20 cellular contexts compared by ENCODE assay signal in genomic region chr17:69030145-69030544, GRCh38. TPM values are rescaled to one million over a fixed set of nuclear protein-coding genes. Genes with fewer than 3 reads are reported as not detected.
"Had no signal": no experiment of that assay in that cellular context is flagged by ENCODE, and none has a peak within 500 bp of the region (broad histone marks: within the 10 kb centered on the region; RNA-seq: fewer than 3 reads in every experiment).

No MANE protein-coding gene starts in this region.

- H3K4me1 Mint-ChIP-seq: activated CD4-positive, alpha-beta T cell treated with anti-CD3 and anti-CD28 coated beads, Interleukin-2, amount 10 ng/mL, durations not matched to agents 24 days and 14 days; activated naive CD4-positive, alpha-beta T cell treated with anti-CD3 and anti-CD28 coated beads, Interleukin-2, amount 10 ng/mL, durations not matched to agents 7 days and 5 days; activated naive CD8-positive, alpha-beta T cell treated with anti-CD3 and anti-CD28 coated beads, Interleukin-2, amount 50 U/mL, for 24 hours; naive B cell had no signal

- H3K27me3 Mint-ChIP-seq: activated naive CD4-positive, alpha-beta T cell treated with anti-CD3 and anti-CD28 coated beads, Interleukin-2, amount 10 ng/mL, durations not matched to agents 7 days and 5 days; activated naive CD8-positive, alpha-beta T cell treated with anti-CD3 and anti-CD28 coated beads, Interleukin-2, amount 50 U/mL, for 24 hours had no signal

- H3K4me1 ChIP-seq: gastroesophageal sphincter, left lung, prostate gland, right atrium auricular region had no signal

- H3K27ac Mint-ChIP-seq: activated CD4-positive, alpha-beta T cell treated with anti-CD3 and anti-CD28 coated beads, Interleukin-2, amount 10 ng/mL, durations not matched to agents 24 days and 14 days; activated CD8-positive, alpha-beta T cell treated with anti-CD3 and anti-CD28 coated beads for 36 hours; activated naive CD4-positive, alpha-beta T cell treated with anti-CD3 and anti-CD28 coated beads, Interleukin-2, amount 10 ng/mL, durations not matched to agents 7 days and 5 days; activated naive CD8-positive, alpha-beta T cell treated with anti-CD3 and anti-CD28 coated beads, Interleukin-2, amount 50 U/mL, for 24 hours; activated T-cell treated with anti-CD3 and anti-CD28 coated beads, Interleukin-2, amount 50 U/mL, for 24 hours; naive B cell had no signal

- H3K9ac ChIP-seq: neural progenitor cell had no signal

- H3K9me3 ChIP-seq: gastroesophageal sphincter, heart left ventricle, left lung, mucosa of descending colon, prostate gland, right atrium auricular region had no signal

- H3K27me3 ChIP-seq: gastroesophageal sphincter, heart left ventricle, left lung, neural progenitor cell, right atrium auricular region had no signal

- H3K27ac ChIP-seq: gastroesophageal sphincter, heart left ventricle, left lung, prostate gland, right atrium auricular region, skin epidermis had no signal

- H3K36me3 Mint-ChIP-seq: activated naive CD4-positive, alpha-beta T cell treated with anti-CD3 and anti-CD28 coated beads, Interleukin-2, amount 10 ng/mL, durations not matched to agents 7 days and 5 days; naive B cell; neural progenitor cell had no signal

- H3K4me3 ChIP-seq: gastroesophageal sphincter, heart left ventricle, left lung, mucosa of descending colon, neural progenitor cell, prostate gland, right atrium auricular region, skin epidermis had no signal

- H3K9me3 Mint-ChIP-seq: activated CD4-positive, alpha-beta T cell treated with anti-CD3 and anti-CD28 coated beads, Interleukin-2, amount 10 ng/mL, durations not matched to agents 24 days and 14 days; activated CD8-positive, alpha-beta T cell treated with anti-CD3 and anti-CD28 coated beads for 36 hours; activated naive CD4-positive, alpha-beta T cell treated with anti-CD3 and anti-CD28 coated beads, Interleukin-2, amount 10 ng/mL, durations not matched to agents 7 days and 5 days; activated naive CD8-positive, alpha-beta T cell treated with anti-CD3 and anti-CD28 coated beads, Interleukin-2, amount 50 U/mL, for 24 hours; activated T-cell treated with anti-CD3 and anti-CD28 coated beads, Interleukin-2, amount 50 U/mL, for 24 hours; naive B cell; neural progenitor cell had no signal

- H3K4me3 Mint-ChIP-seq: activated CD4-positive, alpha-beta T cell treated with anti-CD3 and anti-CD28 coated beads, Interleukin-2, amount 10 ng/mL, durations not matched to agents 24 days and 14 days; activated CD8-positive, alpha-beta T cell treated with anti-CD3 and anti-CD28 coated beads for 36 hours; activated naive CD4-positive, alpha-beta T cell treated with anti-CD3 and anti-CD28 coated beads, Interleukin-2, amount 10 ng/mL, durations not matched to agents 7 days and 5 days; activated naive CD8-positive, alpha-beta T cell treated with anti-CD3 and anti-CD28 coated beads, Interleukin-2, amount 50 U/mL, for 24 hours; activated T-cell treated with anti-CD3 and anti-CD28 coated beads, Interleukin-2, amount 50 U/mL, for 24 hours; naive B cell; neural progenitor cell had no signal

- H2AFZ ChIP-seq: neural progenitor cell had no signal

- ATAC-seq: activated CD8-positive, alpha-beta T cell treated with anti-CD3 and anti-CD28 coated beads for 36 hours; activated naive CD8-positive, alpha-beta T cell treated with anti-CD3 and anti-CD28 coated beads, Interleukin-2, amount 50 U/mL, for 24 hours; gastroesophageal sphincter; heart left ventricle; left lung; mucosa of descending colon; stimulated activated naive CD8-positive, alpha-beta T cell treated with anti-CD3 and anti-CD28 coated beads, Interleukin-15, Interleukin-2, amounts not matched to agents 100 U/mL and 50 U/mL, for 24 hours had no signal

- H3K36me3 ChIP-seq: left lung, neural progenitor cell, prostate gland had no signal

- FAIRE-seq: endothelial cell of umbilical vein had no signal

- DNase-seq: activated CD4-positive, alpha-beta T cell treated with anti-CD3 and anti-CD28 coated beads, Interleukin-2, amount 10 ng/mL, durations not matched to agents 24 days and 14 days; activated CD8-positive, alpha-beta T cell treated with anti-CD3 and anti-CD28 coated beads for 36 hours; activated naive CD4-positive, alpha-beta T cell treated with anti-CD3 and anti-CD28 coated beads, Interleukin-2, amount 10 ng/mL, durations not matched to agents 7 days and 5 days; activated naive CD8-positive, alpha-beta T cell treated with anti-CD3 and anti-CD28 coated beads, Interleukin-2, amount 50 U/mL, for 24 hours; activated T-cell treated with anti-CD3 and anti-CD28 coated beads, Interleukin-2, amount 50 U/mL, for 24 hours; aorta; effector CD4-positive, alpha-beta T cell; heart left ventricle; left lung; mucosa of descending colon; naive B cell; stimulated activated naive CD8-positive, alpha-beta T cell treated with anti-CD3 and anti-CD28 coated beads, Interleukin-15, Interleukin-2, amounts not matched to agents 100 U/mL and 50 U/mL, for 24 hours; T1000; trophoblast cell had no signal

RNA-seq across cellular contexts. Expression of gene ABCA9, which starts 30.6 kb away (rescaled TPM):
- total RNA-seq: activated CD8-positive, alpha-beta T cell treated with anti-CD3 and anti-CD28 coated beads for 36 hours had no signal
